13 cellular contexts compared by ENCODE assay signal in genomic region chr16:56259425-56259779, GRCh38.
"Had no signal": no experiment of that assay in that cellular context is flagged by ENCODE, and none has a peak within 500 bp of the region (broad histone marks: within the 10 kb centered on the region; RNA-seq: fewer than 3 reads in every experiment).

No MANE protein-coding gene starts in this region.

- H3K36me3 ChIP-seq: neural progenitor cell had no signal

- H3K4me3 ChIP-seq: lung, neural progenitor cell had no signal

- H3K4me3 Mint-ChIP-seq: activated B cell treated with CpG ODN at 0.5 μM for 24 hours; activated CD4-positive, alpha-beta T cell treated with anti-CD3 and anti-CD28 coated beads, Interleukin-2, amount 10 ng/mL, durations not matched to agents 24 days and 14 days; activated CD8-positive, alpha-beta T cell treated with anti-CD3 and anti-CD28 coated beads, Interleukin-2, amount 10 ng/mL, durations not matched to agents 7 days and 5 days; activated T-cell treated with anti-CD3 and anti-CD28 coated beads, Interleukin-2, amount 50 U/mL, for 72 hours; dendritic cell treated with granulocyte-macrophage colony-stimulating factor and Interleukin-4, amounts not matched to agents 40 ng/mL and 50 ng/mL, for 4 days; neural progenitor cell; stimulated activated memory B cell treated with anti-CD40 and anti-IgM and Interleukin-4, amounts not matched to agents 10 μg/mL and 1 μg/mL and 100 μg/mL, for 72 hours had no signal

- ATAC-seq: activated CD8-positive, alpha-beta T cell treated with anti-CD3 and anti-CD28 coated beads, Interleukin-2, amount 10 ng/mL, durations not matched to agents 7 days and 5 days; activated naive CD4-positive, alpha-beta T cell treated with anti-CD3 and anti-CD28 coated beads, Interleukin-2, amount 50 U/mL, for 72 hours; activated T-cell treated with anti-CD3 and anti-CD28 coated beads, Interleukin-2, amount 50 U/mL, for 72 hours; stimulated activated memory B cell treated with anti-CD40 and anti-IgM and Interleukin-4, amounts not matched to agents 10 μg/mL and 1 μg/mL and 100 μg/mL, for 72 hours had no signal

- H3K9ac ChIP-seq: neural progenitor cell had no signal

- H3K27ac Mint-ChIP-seq: activated B cell treated with CpG ODN at 0.5 μM for 24 hours; activated CD4-positive, alpha-beta T cell treated with anti-CD3 and anti-CD28 coated beads, Interleukin-2, amount 10 ng/mL, durations not matched to agents 24 days and 14 days; activated CD8-positive, alpha-beta T cell treated with anti-CD3 and anti-CD28 coated beads, Interleukin-2, amount 10 ng/mL, durations not matched to agents 7 days and 5 days; activated naive CD4-positive, alpha-beta T cell treated with anti-CD3 and anti-CD28 coated beads, Interleukin-2, amount 50 U/mL, for 72 hours; activated T-cell treated with anti-CD3 and anti-CD28 coated beads, Interleukin-2, amount 50 U/mL, for 72 hours; dendritic cell treated with granulocyte-macrophage colony-stimulating factor and Interleukin-4, amounts not matched to agents 40 ng/mL and 50 ng/mL, for 4 days; neural progenitor cell; stimulated activated memory B cell treated with anti-CD40 and anti-IgM and Interleukin-4, amounts not matched to agents 10 μg/mL and 1 μg/mL and 100 μg/mL, for 72 hours had no signal

- DNase-seq: activated B cell treated with CpG ODN at 0.5 μM for 24 hours; activated CD4-positive, alpha-beta T cell treated with anti-CD3 and anti-CD28 coated beads, Interleukin-2, amount 10 ng/mL, durations not matched to agents 24 days and 14 days; activated CD8-positive, alpha-beta memory T cell treated with anti-CD3 and anti-CD28 coated beads, Interleukin-2, amount 50 U/mL, for 4 hours; activated CD8-positive, alpha-beta T cell treated with anti-CD3 and anti-CD28 coated beads, Interleukin-2, amount 10 ng/mL, durations not matched to agents 7 days and 5 days; activated gamma-delta T cell; activated T-cell treated with anti-CD3 and anti-CD28 coated beads, Interleukin-2, amount 50 U/mL, for 72 hours; cerebellar nuclear complex; trophoblast cell had no signal

- H3K36me3 Mint-ChIP-seq: activated naive CD4-positive, alpha-beta T cell treated with anti-CD3 and anti-CD28 coated beads, Interleukin-2, amount 50 U/mL, for 72 hours; neural progenitor cell; stimulated activated memory B cell treated with anti-CD40 and anti-IgM and Interleukin-4, amounts not matched to agents 10 μg/mL and 1 μg/mL and 100 μg/mL, for 72 hours had no signal

- H3K9me3 Mint-ChIP-seq: activated B cell treated with CpG ODN at 0.5 μM for 24 hours; activated CD4-positive, alpha-beta T cell treated with anti-CD3 and anti-CD28 coated beads, Interleukin-2, amount 10 ng/mL, durations not matched to agents 24 days and 14 days; activated naive CD4-positive, alpha-beta T cell treated with anti-CD3 and anti-CD28 coated beads, Interleukin-2, amount 50 U/mL, for 72 hours; activated T-cell treated with anti-CD3 and anti-CD28 coated beads, Interleukin-2, amount 50 U/mL, for 72 hours; dendritic cell treated with granulocyte-macrophage colony-stimulating factor and Interleukin-4, amounts not matched to agents 40 ng/mL and 50 ng/mL, for 4 days; neural progenitor cell; stimulated activated memory B cell treated with anti-CD40 and anti-IgM and Interleukin-4, amounts not matched to agents 10 μg/mL and 1 μg/mL and 100 μg/mL, for 72 hours had no signal

- H3K27ac ChIP-seq: neural progenitor cell had no signal

- H3K27me3 ChIP-seq: neural progenitor cell had no signal

- H3K4me1 ChIP-seq: neural progenitor cell had no signal
